In the genomic region with DNA sequence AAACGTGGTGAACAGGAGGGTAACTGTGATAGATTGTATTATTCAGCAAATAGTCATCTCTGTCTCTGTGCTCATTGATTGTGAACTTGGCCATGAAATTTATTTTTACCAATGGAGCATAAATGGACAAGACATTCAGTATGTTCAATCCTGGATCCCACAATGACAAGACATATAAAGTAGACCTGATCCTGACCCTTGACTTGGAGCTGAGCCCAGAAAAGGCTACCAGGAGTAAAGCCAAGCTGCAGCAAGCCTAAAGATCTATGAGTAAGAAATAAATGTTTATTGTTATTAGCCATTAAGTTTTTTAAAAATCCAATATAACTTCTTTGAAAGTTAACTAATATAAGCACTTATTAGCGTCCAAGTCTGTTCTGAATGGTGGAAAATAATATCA, we compare ENCODE assay signal across 34 cellular contexts.
"Had no signal": no experiment of that assay in that cellular context is flagged by ENCODE, and none has a peak within 500 bp of the region (broad histone marks: within the 10 kb centered on the region; RNA-seq: fewer than 3 reads in every experiment).

No MANE protein-coding gene starts in this region.

- FAIRE-seq: bronchial epithelial cell, colon had no signal

- H3K36me3 ChIP-seq: adrenal gland, esophagus muscularis mucosa had no signal

- DNase-seq: activated B cell treated with CpG ODN at 0.5 μM for 24 hours; activated CD4-positive, alpha-beta T cell treated with anti-CD3 and anti-CD28 coated beads for 48 hours; activated CD4-positive, alpha-beta T cell treated with anti-CD3 and anti-CD28 coated beads, Interleukin-2, amount 50 U/mL, for 1 hour; activated CD4-positive, alpha-beta T cell treated with anti-CD3 and anti-CD28 coated beads, Interleukin-2, amount 50 U/mL, for 48 hours; activated CD8-positive, alpha-beta memory T cell treated with anti-CD3 and anti-CD28 coated beads for 24 hours; activated CD8-positive, alpha-beta T cell treated with anti-CD3 and anti-CD28 coated beads for 36 hours; activated effector memory CD4-positive, alpha-beta T cell treated with anti-CD3 and anti-CD28 coated beads, Interleukin-2, amount 50 U/mL, for 16 hours; activated naive CD4-positive, alpha-beta T cell treated with anti-CD3 and anti-CD28 coated beads for 36 hours; activated naive CD8-positive, alpha-beta T cell treated with anti-CD3 and anti-CD28 coated beads for 36 hours; activated naive CD8-positive, alpha-beta T cell treated with anti-CD3 and anti-CD28 coated beads, Interleukin-2, amount 50 U/mL, for 24 hours; activated T-cell treated with anti-CD3 and anti-CD28 coated beads, Interleukin-2, amount 50 U/mL, for 4 hours; adrenal gland; amygdala; aorta; cortex of kidney; dermis blood vessel endothelial cell; effector CD4-positive, alpha-beta T cell; effector memory CD8-positive, alpha-beta T cell; erythroblast; foreskin melanocyte; head of caudate nucleus; T-helper 1 cell; T-helper 17 cell; T1000; WERI-Rb-1 had no signal

- H3K27ac Mint-ChIP-seq: activated B cell treated with CpG ODN at 0.5 μM for 24 hours; activated CD8-positive, alpha-beta T cell treated with anti-CD3 and anti-CD28 coated beads for 36 hours; activated naive CD4-positive, alpha-beta T cell treated with anti-CD3 and anti-CD28 coated beads for 36 hours; activated naive CD4-positive, alpha-beta T cell treated with anti-CD3 and anti-CD28 coated beads, Interleukin-2, amount 50 U/mL, for 24 hours; activated naive CD8-positive, alpha-beta T cell treated with anti-CD3 and anti-CD28 coated beads for 36 hours; activated naive CD8-positive, alpha-beta T cell treated with anti-CD3 and anti-CD28 coated beads, Interleukin-2, amount 50 U/mL, for 24 hours; activated T-helper 2 cell treated with anti-CD3 and anti-CD28 coated beads, Interferon-gamma antibody, Interleukin-2, Interleukin-4, amounts not matched to agents 10 μg/mL and 5 μg/mL and 100 μg/mL, durations not matched to agents 14 hours and 24 hours and 36 hours; brain; effector memory CD8-positive, alpha-beta T cell; T-helper 17 cell; T-helper 2 cell treated with Interferon-gamma antibody and Interleukin-4, amounts not matched to agents 5 μg/mL and 100 μg/mL, for 36 hours had no signal

- H3K4me3 Mint-ChIP-seq: activated B cell treated with CpG ODN at 0.5 μM for 24 hours; activated CD8-positive, alpha-beta T cell treated with anti-CD3 and anti-CD28 coated beads for 36 hours; activated naive CD4-positive, alpha-beta T cell treated with anti-CD3 and anti-CD28 coated beads for 36 hours; activated naive CD4-positive, alpha-beta T cell treated with anti-CD3 and anti-CD28 coated beads, Interleukin-2, amount 50 U/mL, for 24 hours; activated naive CD8-positive, alpha-beta T cell treated with anti-CD3 and anti-CD28 coated beads for 36 hours; activated naive CD8-positive, alpha-beta T cell treated with anti-CD3 and anti-CD28 coated beads, Interleukin-2, amount 50 U/mL, for 24 hours; activated T-cell treated with anti-CD3 and anti-CD28 coated beads, Interleukin-2, amount 50 U/mL, for 4 hours; brain; central memory CD8-positive, alpha-beta T cell; effector memory CD8-positive, alpha-beta T cell; T-helper 17 cell; T-helper 2 cell treated with Interferon-gamma antibody and Interleukin-4, amounts not matched to agents 5 μg/mL and 100 μg/mL, for 36 hours had no signal

- H3K4me1 ChIP-seq: adrenal gland, esophagus muscularis mucosa had no signal

- ATAC-seq: activated CD4-positive, CD25-positive, alpha-beta regulatory T cell treated with anti-CD3 and anti-CD28 coated beads, Interleukin-2, amount 50 U/mL, for 24 hours; activated CD8-positive, alpha-beta T cell treated with anti-CD3 and anti-CD28 coated beads for 36 hours; activated naive CD8-positive, alpha-beta T cell treated with anti-CD3 and anti-CD28 coated beads, Interleukin-2, amount 50 U/mL, for 24 hours; activated T-cell treated with anti-CD3 and anti-CD28 coated beads, Interleukin-2, amount 50 U/mL, for 4 hours; effector memory CD8-positive, alpha-beta T cell; T-helper 17 cell had no signal

- H3K36me3 Mint-ChIP-seq: activated naive CD4-positive, alpha-beta T cell treated with anti-CD3 and anti-CD28 coated beads, Interleukin-2, amount 50 U/mL, for 24 hours; activated naive CD8-positive, alpha-beta T cell treated with anti-CD3 and anti-CD28 coated beads for 36 hours; brain had no signal

- H3K9me3 ChIP-seq: adrenal gland had no signal

- H3K4me1 Mint-ChIP-seq: activated B cell treated with CpG ODN at 0.5 μM for 24 hours; activated naive CD4-positive, alpha-beta T cell treated with anti-CD3 and anti-CD28 coated beads, Interleukin-2, amount 50 U/mL, for 24 hours; activated naive CD8-positive, alpha-beta T cell treated with anti-CD3 and anti-CD28 coated beads for 36 hours; activated naive CD8-positive, alpha-beta T cell treated with anti-CD3 and anti-CD28 coated beads, Interleukin-2, amount 50 U/mL, for 24 hours; brain; central memory CD8-positive, alpha-beta T cell; T-helper 17 cell had no signal

- H3K27me3 ChIP-seq: adrenal gland, esophagus muscularis mucosa had no signal

- H3K4me3 ChIP-seq: adrenal gland, esophagus muscularis mucosa had no signal

- H3K27ac ChIP-seq: adrenal gland, esophagus muscularis mucosa, WERI-Rb-1 had no signal

- H3K27me3 Mint-ChIP-seq: activated B cell treated with CpG ODN at 0.5 μM for 24 hours; activated CD8-positive, alpha-beta T cell treated with anti-CD3 and anti-CD28 coated beads for 36 hours; activated naive CD4-positive, alpha-beta T cell treated with anti-CD3 and anti-CD28 coated beads, Interleukin-2, amount 50 U/mL, for 24 hours; activated naive CD8-positive, alpha-beta T cell treated with anti-CD3 and anti-CD28 coated beads for 36 hours; activated naive CD8-positive, alpha-beta T cell treated with anti-CD3 and anti-CD28 coated beads, Interleukin-2, amount 50 U/mL, for 24 hours; central memory CD8-positive, alpha-beta T cell; effector memory CD8-positive, alpha-beta T cell; T-helper 17 cell had no signal
